1 cellular context compared by ENCODE assay signal in the genomic region with DNA sequence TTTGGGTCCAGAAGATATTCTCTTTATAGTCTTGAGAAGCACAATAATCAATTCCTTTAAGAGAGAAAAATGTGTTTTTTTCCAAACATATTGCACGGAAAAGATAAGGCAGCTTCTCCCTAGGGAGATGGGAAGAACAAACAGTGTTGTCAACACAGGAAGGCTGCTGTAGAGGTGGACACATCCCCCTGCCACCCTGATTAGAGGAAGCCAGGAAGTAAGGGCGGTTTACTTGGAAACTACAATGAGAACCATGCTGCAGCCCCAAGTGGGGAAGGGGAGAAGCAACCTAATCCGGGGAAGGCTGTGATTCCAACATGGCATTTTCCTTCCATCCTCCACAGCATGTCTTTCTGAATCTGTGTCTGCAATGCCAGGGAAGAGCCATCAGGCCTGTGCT.
TF ChIP-seq lines count a peak whose summit lies in the region.

No MANE protein-coding gene starts in this region.

TF ChIP-seq in SK-N-SH, 30 proteins besides CTCF, POLR2A, EP300 and RAD21 (continued from another document):
- TF ChIP-seq, protein P1, sequence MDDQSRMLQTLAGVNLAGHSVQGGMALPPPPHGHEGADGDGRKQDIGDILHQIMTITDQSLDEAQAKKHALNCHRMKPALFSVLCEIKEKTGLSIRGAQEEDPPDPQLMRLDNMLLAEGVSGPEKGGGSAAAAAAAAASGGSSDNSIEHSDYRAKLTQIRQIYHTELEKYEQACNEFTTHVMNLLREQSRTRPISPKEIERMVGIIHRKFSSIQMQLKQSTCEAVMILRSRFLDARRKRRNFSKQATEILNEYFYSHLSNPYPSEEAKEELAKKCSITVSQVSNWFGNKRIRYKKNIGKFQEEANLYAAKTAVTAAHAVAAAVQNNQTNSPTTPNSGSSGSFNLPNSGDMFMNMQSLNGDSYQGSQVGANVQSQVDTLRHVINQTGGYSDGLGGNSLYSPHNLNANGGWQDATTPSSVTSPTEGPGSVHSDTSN (IDR thresholded peaks at IDR 0.05): no peak
- TF ChIP-seq FOXM1 (IDR thresholded peaks at IDR 0.05; ENCODE audit: low read depth): no peak
- no peak for TF ChIP-seq ELF1 (IDR thresholded peaks at IDR 0.05)
- TF ChIP-seq JUND (IDR thresholded peaks at IDR 0.05): no peak
- TF ChIP-seq RXRA (IDR thresholded peaks at IDR 0.05; ENCODE audit: borderline replicate concordance, low read depth): no peak
- TF ChIP-seq, protein P2, sequence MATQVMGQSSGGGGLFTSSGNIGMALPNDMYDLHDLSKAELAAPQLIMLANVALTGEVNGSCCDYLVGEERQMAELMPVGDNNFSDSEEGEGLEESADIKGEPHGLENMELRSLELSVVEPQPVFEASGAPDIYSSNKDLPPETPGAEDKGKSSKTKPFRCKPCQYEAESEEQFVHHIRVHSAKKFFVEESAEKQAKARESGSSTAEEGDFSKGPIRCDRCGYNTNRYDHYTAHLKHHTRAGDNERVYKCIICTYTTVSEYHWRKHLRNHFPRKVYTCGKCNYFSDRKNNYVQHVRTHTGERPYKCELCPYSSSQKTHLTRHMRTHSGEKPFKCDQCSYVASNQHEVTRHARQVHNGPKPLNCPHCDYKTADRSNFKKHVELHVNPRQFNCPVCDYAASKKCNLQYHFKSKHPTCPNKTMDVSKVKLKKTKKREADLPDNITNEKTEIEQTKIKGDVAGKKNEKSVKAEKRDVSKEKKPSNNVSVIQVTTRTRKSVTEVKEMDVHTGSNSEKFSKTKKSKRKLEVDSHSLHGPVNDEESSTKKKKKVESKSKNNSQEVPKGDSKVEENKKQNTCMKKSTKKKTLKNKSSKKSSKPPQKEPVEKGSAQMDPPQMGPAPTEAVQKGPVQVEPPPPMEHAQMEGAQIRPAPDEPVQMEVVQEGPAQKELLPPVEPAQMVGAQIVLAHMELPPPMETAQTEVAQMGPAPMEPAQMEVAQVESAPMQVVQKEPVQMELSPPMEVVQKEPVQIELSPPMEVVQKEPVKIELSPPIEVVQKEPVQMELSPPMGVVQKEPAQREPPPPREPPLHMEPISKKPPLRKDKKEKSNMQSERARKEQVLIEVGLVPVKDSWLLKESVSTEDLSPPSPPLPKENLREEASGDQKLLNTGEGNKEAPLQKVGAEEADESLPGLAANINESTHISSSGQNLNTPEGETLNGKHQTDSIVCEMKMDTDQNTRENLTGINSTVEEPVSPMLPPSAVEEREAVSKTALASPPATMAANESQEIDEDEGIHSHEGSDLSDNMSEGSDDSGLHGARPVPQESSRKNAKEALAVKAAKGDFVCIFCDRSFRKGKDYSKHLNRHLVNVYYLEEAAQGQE (IDR thresholded peaks at IDR 0.05; ENCODE audit: low read depth, low read length): no peak
- no peak for TF ChIP-seq SIN3A (IDR thresholded peaks at IDR 0.05; ENCODE audit: borderline replicate concordance, low read depth, low read length)
